Comparison of ENCODE assay signal across 8 cellular contexts in the genomic region with DNA sequence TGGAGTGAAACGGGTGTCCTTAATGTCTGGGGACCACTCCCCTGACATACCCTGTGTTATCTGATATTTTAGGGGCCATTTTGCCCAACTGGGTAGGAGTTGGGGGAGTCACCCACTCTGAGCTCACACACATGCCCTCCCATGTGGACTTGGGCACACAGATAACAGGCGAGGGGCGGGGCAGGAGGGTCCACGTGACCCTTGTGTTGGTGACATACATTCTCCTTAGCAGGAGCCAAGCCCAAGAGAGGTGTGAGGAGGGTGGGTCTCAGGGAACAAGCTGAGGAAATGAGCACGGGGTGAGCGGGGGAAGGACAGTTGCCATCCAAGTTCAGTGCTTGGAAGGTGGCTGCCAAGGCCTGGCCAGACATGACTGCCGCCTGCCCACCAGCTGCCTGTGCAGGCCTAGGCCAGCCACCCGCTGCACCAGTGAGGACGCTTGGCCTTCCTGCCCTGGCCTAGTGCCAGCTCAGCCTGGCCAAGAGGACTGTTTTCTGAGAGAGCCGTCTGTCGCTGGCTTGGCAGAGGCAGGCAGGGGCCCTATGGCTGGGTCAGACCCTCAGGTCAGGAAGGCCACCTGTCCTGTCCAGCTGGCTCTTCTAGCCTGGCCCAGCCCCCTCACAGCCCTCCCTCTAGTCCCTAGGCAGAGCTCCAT. TPM values are rescaled to one million over a fixed set of nuclear protein-coding genes. Genes with fewer than 3 reads are reported as not detected.
DNase-seq lines count a peak whose midpoint lies in the region; ATAC-seq and TF ChIP-seq lines count a peak whose summit lies in the region.
"Had no signal": no experiment of that assay in that cellular context is flagged by ENCODE, and none has a peak within 500 bp of the region (broad histone marks: within the 10 kb centered on the region; RNA-seq: fewer than 3 reads in every experiment).

No MANE protein-coding gene starts in this region.

- no peak overlapping the region for H3K4me3 Mint-ChIP-seq in activated CD8-positive, alpha-beta memory T cell treated with anti-CD3 and anti-CD28 coated beads, Interleukin-2, amount 10 ng/mL, durations not matched to agents 7 days and 5 days
- H3K4me3 Mint-ChIP-seq: activated CD4-positive, alpha-beta T cell treated with anti-CD3 and anti-CD28 coated beads, Interleukin-2, amount 10 ng/mL, durations not matched to agents 7 days and 5 days had no signal

- no peak overlapping the region for H3K4me3 ChIP-seq in lower lobe of right lung
- no peak overlapping the region for H3K4me3 ChIP-seq in upper lobe of right lung

- H3K27ac ChIP-seq in lower lobe of right lung: peak overlapping the region; percentile 24
- no peak overlapping the region for H3K27ac ChIP-seq in upper lobe of right lung

- H3K36me3 Mint-ChIP-seq in activated CD8-positive, alpha-beta memory T cell treated with anti-CD3 and anti-CD28 coated beads, Interleukin-2, amount 10 ng/mL, durations not matched to agents 7 days and 5 days: no peaks in the 10 kb centered on the region

- H3K4me1 Mint-ChIP-seq in activated CD8-positive, alpha-beta memory T cell treated with anti-CD3 and anti-CD28 coated beads, Interleukin-2, amount 10 ng/mL, durations not matched to agents 7 days and 5 days: peaks cover 11% of the 10 kb centered on the region

- intact Hi-C loops in lower lobe of right lung (cut with DNase I) (no loop called here), upper lobe of right lung (cut with DNase I) (no loop called here)

- H3K9me3 ChIP-seq in lower lobe of right lung: no peaks in the 10 kb centered on the region
- no peaks in the 10 kb centered on the region for H3K9me3 ChIP-seq in upper lobe of right lung

- no peaks in the 10 kb centered on the region for H3K27me3 Mint-ChIP-seq in activated CD8-positive, alpha-beta memory T cell treated with anti-CD3 and anti-CD28 coated beads, Interleukin-2, amount 10 ng/mL, durations not matched to agents 7 days and 5 days
- H3K27me3 Mint-ChIP-seq: activated CD4-positive, alpha-beta T cell treated with anti-CD3 and anti-CD28 coated beads, Interleukin-2, amount 10 ng/mL, durations not matched to agents 7 days and 5 days had no signal

- DNase-seq in NCI-H774 (lab: John Stamatoyannopoulos, UW) (peak; percentile 7), cerebellar nuclear complex (lab: John Stamatoyannopoulos, UW) (peak; percentile 88 to 91), lower lobe of right lung (peak; percentile 68), upper lobe of right lung (peak; percentile 79), GM03348 (ENCODE audit: low spot score) (no peak), amniotic stem cell (lab: John Stamatoyannopoulos, UW) (no peak)
- DNase-seq in activated CD8-positive, alpha-beta memory T cell treated with anti-CD3 and anti-CD28 coated beads, Interleukin-2, amount 10 ng/mL, durations not matched to agents 7 days and 5 days: no peak
- DNase-seq: activated CD4-positive, alpha-beta T cell treated with anti-CD3 and anti-CD28 coated beads, Interleukin-2, amount 10 ng/mL, durations not matched to agents 7 days and 5 days had no signal

- H3K27ac Mint-ChIP-seq in activated CD8-positive, alpha-beta memory T cell treated with anti-CD3 and anti-CD28 coated beads, Interleukin-2, amount 10 ng/mL, durations not matched to agents 7 days and 5 days: no peak overlapping the region
- H3K27ac Mint-ChIP-seq: activated CD4-positive, alpha-beta T cell treated with anti-CD3 and anti-CD28 coated beads, Interleukin-2, amount 10 ng/mL, durations not matched to agents 7 days and 5 days had no signal

- H3K36me3 ChIP-seq in lower lobe of right lung (no peaks in the 10 kb centered on the region), upper lobe of right lung (no peaks in the 10 kb centered on the region)

- peak; percentile 16 to 45 for ATAC-seq in lower lobe of right lung
- peak; percentile 34 for ATAC-seq in upper lobe of right lung
- ATAC-seq in activated CD8-positive, alpha-beta memory T cell treated with anti-CD3 and anti-CD28 coated beads, Interleukin-2, amount 10 ng/mL, durations not matched to agents 7 days and 5 days: no peak

- TF ChIP-seq CTCF in lower lobe of right lung (IDR thresholded peaks at IDR 0.05) (no peak), upper lobe of right lung (IDR thresholded peaks at IDR 0.05) (no peak)

- H3K4me1 ChIP-seq in lower lobe of right lung (peaks cover 13% of the 10 kb centered on the region), upper lobe of right lung (peaks cover 14% of the 10 kb centered on the region)

- CTCF ChIA-PET in activated CD8-positive, alpha-beta memory T cell treated with anti-CD3 and anti-CD28 coated beads, Interleukin-2, amount 10 ng/mL, durations not matched to agents 7 days and 5 days (lab: Charles Lee): interaction anchor here (1.2 to 1.4 kb wide), 2 partner anchors 21 to 153 kb away, joined by 3 read pairs; no protein-coding TSS in a partner anchor

- H3K9me3 Mint-ChIP-seq in activated CD8-positive, alpha-beta memory T cell treated with anti-CD3 and anti-CD28 coated beads, Interleukin-2, amount 10 ng/mL, durations not matched to agents 7 days and 5 days (ENCODE audit: low read depth): no peaks in the 10 kb centered on the region
- H3K9me3 Mint-ChIP-seq: activated CD4-positive, alpha-beta T cell treated with anti-CD3 and anti-CD28 coated beads, Interleukin-2, amount 10 ng/mL, durations not matched to agents 7 days and 5 days had no signal

- no peaks in the 10 kb centered on the region for H3K27me3 ChIP-seq in lower lobe of right lung (ENCODE audit: low read depth)
- H3K27me3 ChIP-seq in upper lobe of right lung: no peaks in the 10 kb centered on the region

RNA-seq across cellular contexts. Expression of gene TMEM115, which starts 31.3 kb away (rescaled TPM):
- 37.5 TPM for total RNA-seq in lower lobe of right lung
- total RNA-seq in upper lobe of right lung: 40.1 TPM
- total RNA-seq in activated CD8-positive, alpha-beta memory T cell treated with anti-CD3 and anti-CD28 coated beads, Interleukin-2, amount 10 ng/mL, durations not matched to agents 7 days and 5 days: 10 to 100 TPM; 19.8 to 23.0 TPM

RNA-seq across cellular contexts. Expression of gene CYB561D2, which starts 40.0 kb away (rescaled TPM):
- total RNA-seq in lower lobe of right lung (21.7 TPM), upper lobe of right lung (23.9 TPM)
- total RNA-seq in activated CD8-positive, alpha-beta memory T cell treated with anti-CD3 and anti-CD28 coated beads, Interleukin-2, amount 10 ng/mL, durations not matched to agents 7 days and 5 days: 10 to 100 TPM; 35.1 to 37.7 TPM

RNA-seq across cellular contexts. Expression of gene NPRL2, which starts 40.1 kb away (rescaled TPM):
- total RNA-seq in lower lobe of right lung (17.7 TPM), upper lobe of right lung (21.6 TPM)
- total RNA-seq in activated CD8-positive, alpha-beta memory T cell treated with anti-CD3 and anti-CD28 coated beads, Interleukin-2, amount 10 ng/mL, durations not matched to agents 7 days and 5 days: 10 to 100 TPM; 45.3 to 49.7 TPM

RNA-seq across cellular contexts. Expression of gene ZMYND10, which starts 45.1 kb away (rescaled TPM):
- total RNA-seq in lower lobe of right lung (32.8 TPM), upper lobe of right lung (2.8 TPM)
- total RNA-seq in activated CD8-positive, alpha-beta memory T cell treated with anti-CD3 and anti-CD28 coated beads, Interleukin-2, amount 10 ng/mL, durations not matched to agents 7 days and 5 days: 1 to 10 TPM; 2.4 to 2.9 TPM

RNA-seq across cellular contexts. Expression of gene RASSF1, which starts 50.0 kb away (rescaled TPM):
- total RNA-seq in lower lobe of right lung: 39.5 TPM
- 39.1 TPM for total RNA-seq in upper lobe of right lung
- 100 to 1,000 TPM; 124 to 205 TPM for total RNA-seq in activated CD8-positive, alpha-beta memory T cell treated with anti-CD3 and anti-CD28 coated beads, Interleukin-2, amount 10 ng/mL, durations not matched to agents 7 days and 5 days

Comparison
In these comparisons a context has a peak if more than half of its experiments do, and no peak if none do; other contexts are left out.
1. DNase-seq: peak in NCI-H774 (single experiment), cerebellar nuclear complex (2 of 2), lower lobe of right lung (single experiment) and upper lobe of right lung (single experiment); none in GM03348 (single experiment), activated CD8-positive, alpha-beta memory T cell treated with anti-CD3 and anti-CD28 coated beads, Interleukin-2, amount 10 ng/mL, durations not matched to agents 7 days and 5 days (single experiment) and amniotic stem cell (single experiment).